In genomic region chr9:22154064-22154463, GRCh38 we compare ENCODE assay signal across 35 cellular contexts.
"Had no signal": no experiment of that assay in that cellular context is flagged by ENCODE, and none has a peak within 500 bp of the region (broad histone marks: within the 10 kb centered on the region; RNA-seq: fewer than 3 reads in every experiment).

No MANE protein-coding gene starts in this region.

- ATAC-seq: activated CD4-positive, alpha-beta T cell treated with anti-CD3 and anti-CD28 coated beads for 36 hours; activated CD8-positive, alpha-beta memory T cell treated with anti-CD3 and anti-CD28 coated beads, Interleukin-2, amount 10 ng/mL, durations not matched to agents 7 days and 5 days; activated CD8-positive, alpha-beta T cell treated with anti-CD3 and anti-CD28 coated beads, Interleukin-2, amount 10 ng/mL, durations not matched to agents 7 days and 5 days; activated naive CD8-positive, alpha-beta T cell treated with anti-CD3 and anti-CD28 coated beads, Interleukin-2, amount 50 U/mL, for 24 hours; effector memory CD8-positive, alpha-beta T cell; gastroesophageal sphincter; T-helper 17 cell had no signal

- H3K36me3 ChIP-seq: adrenal gland, ascending aorta, breast epithelium, cardiac muscle cell, esophagus muscularis mucosa, gastroesophageal sphincter had no signal

- H3K9me3 Mint-ChIP-seq: activated CD4-positive, alpha-beta memory T cell treated with anti-CD3 and anti-CD28 coated beads for 36 hours; activated CD4-positive, alpha-beta T cell treated with anti-CD3 and anti-CD28 coated beads, Interleukin-2, amount 10 ng/mL, durations not matched to agents 24 days and 14 days; activated naive CD4-positive, alpha-beta T cell treated with anti-CD3 and anti-CD28 coated beads for 36 hours; activated naive CD4-positive, alpha-beta T cell treated with anti-CD3 and anti-CD28 coated beads, Interleukin-2, amount 50 U/mL, for 24 hours; activated naive CD8-positive, alpha-beta T cell treated with anti-CD3 and anti-CD28 coated beads for 36 hours; activated naive CD8-positive, alpha-beta T cell treated with anti-CD3 and anti-CD28 coated beads, Interleukin-2, amount 50 U/mL, for 24 hours; activated T-helper 1 cell treated with anti-CD3 and anti-CD28 coated beads, Interleukin-12 subunit alpha, Interleukin-12 subunit beta, Interleukin-2, Interleukin-4 antibody, amounts not matched to agents 30 ng/mL and 10 ng/mL and 1 ng/mL, durations not matched to agents 14 hours and 24 hours and 36 hours; activated T-helper 2 cell treated with anti-CD3 and anti-CD28 coated beads, Interferon-gamma antibody, Interleukin-2, Interleukin-4, amounts not matched to agents 10 μg/mL and 5 μg/mL and 100 μg/mL, durations not matched to agents 14 hours and 24 hours and 36 hours; brain; central memory CD8-positive, alpha-beta T cell; effector memory CD8-positive, alpha-beta T cell; T-helper 2 cell treated with Interferon-gamma antibody and Interleukin-4, amounts not matched to agents 5 μg/mL and 100 μg/mL, for 36 hours had no signal

- H3K4me3 ChIP-seq: adrenal gland, ascending aorta, breast epithelium, cardiac muscle cell, coronary artery, esophagus muscularis mucosa, gastroesophageal sphincter had no signal

- H3K27ac Mint-ChIP-seq: activated CD4-positive, alpha-beta memory T cell treated with anti-CD3 and anti-CD28 coated beads for 36 hours; activated CD4-positive, alpha-beta T cell treated with anti-CD3 and anti-CD28 coated beads for 36 hours; activated CD4-positive, alpha-beta T cell treated with anti-CD3 and anti-CD28 coated beads, Interleukin-2, amount 10 ng/mL, durations not matched to agents 24 days and 14 days; activated CD8-positive, alpha-beta memory T cell treated with anti-CD3 and anti-CD28 coated beads, Interleukin-2, amount 10 ng/mL, durations not matched to agents 7 days and 5 days; activated CD8-positive, alpha-beta T cell treated with anti-CD3 and anti-CD28 coated beads, Interleukin-2, amount 10 ng/mL, durations not matched to agents 7 days and 5 days; activated naive CD4-positive, alpha-beta T cell treated with anti-CD3 and anti-CD28 coated beads for 36 hours; activated naive CD4-positive, alpha-beta T cell treated with anti-CD3 and anti-CD28 coated beads, Interleukin-2, amount 50 U/mL, for 24 hours; activated naive CD8-positive, alpha-beta T cell treated with anti-CD3 and anti-CD28 coated beads for 36 hours; activated naive CD8-positive, alpha-beta T cell treated with anti-CD3 and anti-CD28 coated beads, Interleukin-2, amount 50 U/mL, for 24 hours; activated T-helper 1 cell treated with anti-CD3 and anti-CD28 coated beads, Interleukin-12 subunit alpha, Interleukin-12 subunit beta, Interleukin-2, Interleukin-4 antibody, amounts not matched to agents 30 ng/mL and 10 ng/mL and 1 ng/mL, durations not matched to agents 14 hours and 24 hours and 36 hours; activated T-helper 2 cell treated with anti-CD3 and anti-CD28 coated beads, Interferon-gamma antibody, Interleukin-2, Interleukin-4, amounts not matched to agents 10 μg/mL and 5 μg/mL and 100 μg/mL, durations not matched to agents 14 hours and 24 hours and 36 hours; brain; effector memory CD8-positive, alpha-beta T cell; T-helper 17 cell; T-helper 2 cell treated with Interferon-gamma antibody and Interleukin-4, amounts not matched to agents 5 μg/mL and 100 μg/mL, for 36 hours had no signal

- H3K27me3 Mint-ChIP-seq: effector memory CD8-positive, alpha-beta T cell; T-helper 17 cell had no signal

- H3K4me1 Mint-ChIP-seq: activated CD4-positive, alpha-beta T cell treated with anti-CD3 and anti-CD28 coated beads for 36 hours; brain; central memory CD8-positive, alpha-beta T cell had no signal

- H3K27me3 ChIP-seq: adrenal gland, ascending aorta, breast epithelium, cardiac muscle cell, esophagus muscularis mucosa, gastroesophageal sphincter had no signal

- H3K9me3 ChIP-seq: adrenal gland, ascending aorta, breast epithelium, esophagus muscularis mucosa, gastroesophageal sphincter had no signal

- H3K4me1 ChIP-seq: ascending aorta, breast epithelium, gastroesophageal sphincter had no signal

- DNase-seq: activated CD4-positive, alpha-beta memory T cell treated with anti-CD3 and anti-CD28 coated beads for 36 hours; activated CD4-positive, alpha-beta T cell treated with anti-CD3 and anti-CD28 coated beads for 36 hours; activated CD4-positive, alpha-beta T cell treated with anti-CD3 and anti-CD28 coated beads, Interleukin-2, amount 10 ng/mL, durations not matched to agents 24 days and 14 days; activated CD4-positive, CD25-positive, alpha-beta regulatory T cell treated with anti-CD3 and anti-CD28 coated beads, Interleukin-2, amount 50 U/mL, for 72 hours; activated CD8-positive, alpha-beta memory T cell treated with anti-CD3 and anti-CD28 coated beads, Interleukin-2, amount 10 ng/mL, durations not matched to agents 7 days and 5 days; activated CD8-positive, alpha-beta memory T cell treated with anti-CD3 and anti-CD28 coated beads, Interleukin-2, amount 50 U/mL, for 4 hours; activated CD8-positive, alpha-beta T cell treated with anti-CD3 and anti-CD28 coated beads, Interleukin-2, amount 10 ng/mL, durations not matched to agents 7 days and 5 days; activated effector memory CD4-positive, alpha-beta T cell treated with anti-CD3 and anti-CD28 coated beads, Interleukin-2, amount 50 U/mL, for 16 hours; activated naive CD4-positive, alpha-beta T cell treated with anti-CD3 and anti-CD28 coated beads for 36 hours; activated naive CD8-positive, alpha-beta T cell treated with anti-CD3 and anti-CD28 coated beads for 36 hours; activated naive CD8-positive, alpha-beta T cell treated with anti-CD3 and anti-CD28 coated beads, Interleukin-2, amount 50 U/mL, for 24 hours; activated T-cell treated with anti-CD3 and anti-CD28 coated beads, Interleukin-2, amount 50 U/mL, for 1 hour; activated T-cell treated with anti-CD3 and anti-CD28 coated beads, Interleukin-2, amount 50 U/mL, for 48 hours; adrenal gland; amygdala; dermis blood vessel endothelial cell; effector CD4-positive, alpha-beta T cell; effector memory CD8-positive, alpha-beta T cell; erythroblast; foreskin melanocyte; T-helper 1 cell; T-helper 17 cell; T1000 had no signal

- H3K36me3 Mint-ChIP-seq: activated CD4-positive, alpha-beta memory T cell treated with anti-CD3 and anti-CD28 coated beads for 36 hours; activated CD8-positive, alpha-beta memory T cell treated with anti-CD3 and anti-CD28 coated beads, Interleukin-2, amount 10 ng/mL, durations not matched to agents 7 days and 5 days; activated naive CD4-positive, alpha-beta T cell treated with anti-CD3 and anti-CD28 coated beads, Interleukin-2, amount 50 U/mL, for 24 hours; activated naive CD8-positive, alpha-beta T cell treated with anti-CD3 and anti-CD28 coated beads for 36 hours; brain had no signal

- H3K27ac ChIP-seq: adrenal gland, ascending aorta, breast epithelium, cardiac muscle cell, coronary artery, esophagus muscularis mucosa, gastroesophageal sphincter had no signal

- H3K4me3 Mint-ChIP-seq: activated CD4-positive, alpha-beta memory T cell treated with anti-CD3 and anti-CD28 coated beads for 36 hours; activated CD4-positive, alpha-beta T cell treated with anti-CD3 and anti-CD28 coated beads for 36 hours; activated CD4-positive, alpha-beta T cell treated with anti-CD3 and anti-CD28 coated beads, Interleukin-2, amount 10 ng/mL, durations not matched to agents 24 days and 14 days; activated CD8-positive, alpha-beta memory T cell treated with anti-CD3 and anti-CD28 coated beads, Interleukin-2, amount 10 ng/mL, durations not matched to agents 7 days and 5 days; activated CD8-positive, alpha-beta T cell treated with anti-CD3 and anti-CD28 coated beads, Interleukin-2, amount 10 ng/mL, durations not matched to agents 7 days and 5 days; activated naive CD4-positive, alpha-beta T cell treated with anti-CD3 and anti-CD28 coated beads for 36 hours; activated naive CD4-positive, alpha-beta T cell treated with anti-CD3 and anti-CD28 coated beads, Interleukin-2, amount 50 U/mL, for 24 hours; activated naive CD8-positive, alpha-beta T cell treated with anti-CD3 and anti-CD28 coated beads for 36 hours; activated naive CD8-positive, alpha-beta T cell treated with anti-CD3 and anti-CD28 coated beads, Interleukin-2, amount 50 U/mL, for 24 hours; activated T-helper 1 cell treated with anti-CD3 and anti-CD28 coated beads, Interleukin-12 subunit alpha, Interleukin-12 subunit beta, Interleukin-2, Interleukin-4 antibody, amounts not matched to agents 30 ng/mL and 10 ng/mL and 1 ng/mL, durations not matched to agents 14 hours and 24 hours and 36 hours; brain; central memory CD8-positive, alpha-beta T cell; effector memory CD8-positive, alpha-beta T cell; T-helper 17 cell; T-helper 2 cell treated with Interferon-gamma antibody and Interleukin-4, amounts not matched to agents 5 μg/mL and 100 μg/mL, for 36 hours had no signal
